ENCODE assay signal across 28 cellular contexts in genomic region chr6:111407686-111408085, GRCh38.
"Had no signal": no experiment of that assay in that cellular context is flagged by ENCODE, and none has a peak within 500 bp of the region (broad histone marks: within the 10 kb centered on the region; RNA-seq: fewer than 3 reads in every experiment).

No MANE protein-coding gene starts in this region.

- H2AFZ ChIP-seq: neural progenitor cell, parathyroid adenoma had no signal

- ATAC-seq: activated CD8-positive, alpha-beta T cell treated with anti-CD3 and anti-CD28 coated beads for 36 hours; activated T-cell treated with anti-CD3 and anti-CD28 coated beads, Interleukin-2, amount 50 U/mL, for 4 hours; left lung; stimulated activated naive CD8-positive, alpha-beta T cell treated with anti-CD3 and anti-CD28 coated beads, Interleukin-15, Interleukin-2, amounts not matched to agents 100 U/mL and 50 U/mL, for 24 hours; T-cell had no signal

- H3K27ac ChIP-seq: ascending aorta, brain microvascular endothelial cell, neural progenitor cell, parathyroid adenoma, psoas muscle, testis had no signal

- H3K4me3 Mint-ChIP-seq: activated B cell treated with CpG ODN at 0.5 μM for 24 hours; activated CD8-positive, alpha-beta T cell treated with anti-CD3 and anti-CD28 coated beads for 36 hours; activated naive CD8-positive, alpha-beta T cell; activated T-cell treated with anti-CD3 and anti-CD28 coated beads, Interleukin-2, amount 50 U/mL, for 4 hours; neural progenitor cell; T-cell; T-helper 2 cell treated with Interferon-gamma antibody and Interleukin-4, amounts not matched to agents 5 μg/mL and 100 μg/mL, for 36 hours had no signal

- H3K4me2 ChIP-seq: neural progenitor cell, smooth muscle cell had no signal

- H3K9me3 Mint-ChIP-seq: activated CD8-positive, alpha-beta T cell treated with anti-CD3 and anti-CD28 coated beads for 36 hours; activated T-cell treated with anti-CD3 and anti-CD28 coated beads, Interleukin-2, amount 50 U/mL, for 4 hours; activated T-helper 2 cell treated with anti-CD3 and anti-CD28 coated beads, Interferon-gamma antibody, Interleukin-2, Interleukin-4, amounts not matched to agents 10 μg/mL and 5 μg/mL and 100 μg/mL, durations not matched to agents 14 hours and 24 hours and 36 hours; T-cell had no signal

- H3K4me1 Mint-ChIP-seq: neural progenitor cell had no signal

- H3K9me3 ChIP-seq: ascending aorta, psoas muscle, testis had no signal

- H3K27me3 Mint-ChIP-seq: activated B cell treated with CpG ODN at 0.5 μM for 24 hours; activated CD8-positive, alpha-beta T cell treated with anti-CD3 and anti-CD28 coated beads for 36 hours; activated naive CD8-positive, alpha-beta T cell; T-cell had no signal

- H3K27me3 ChIP-seq: ascending aorta, brain microvascular endothelial cell, left lung, neural progenitor cell, testis had no signal

- DNase-seq: activated B cell treated with CpG ODN at 0.5 μM for 24 hours; activated CD4-positive, alpha-beta T cell treated with anti-CD3 and anti-CD28 coated beads, Interleukin-2, amount 50 U/mL, for 1 hour; activated CD8-positive, alpha-beta T cell treated with anti-CD3 and anti-CD28 coated beads for 36 hours; activated T-cell treated with anti-CD3 and anti-CD28 coated beads, Interleukin-2, amount 50 U/mL, for 4 hours; brain microvascular endothelial cell; cortex of kidney; head of caudate nucleus; hypothalamus; left lung; occipital lobe; psoas muscle; stimulated activated CD4-positive, alpha-beta T cell treated with anti-CD3 and anti-CD28 coated beads, Interleukin-1b, Interleukin-23, amount 100 ng/mL, for 48 hours; stimulated activated CD4-positive, alpha-beta T cell treated with anti-CD3 and anti-CD28 coated beads, Interleukin-4, amount 100 ng/mL, for 4 hours; stimulated activated CD8-positive, alpha-beta memory T cell treated with anti-CD3 and anti-CD28 coated beads, Interleukin-4, amount 100 ng/mL, for 48 hours; stimulated activated naive CD8-positive, alpha-beta T cell treated with anti-CD3 and anti-CD28 coated beads, Interleukin-15, Interleukin-2, amounts not matched to agents 100 U/mL and 50 U/mL, for 24 hours; T-cell; testis; trophoblast cell had no signal

- H3K4me3 ChIP-seq: ascending aorta, left lung, lung, neural progenitor cell, psoas muscle, smooth muscle cell, testis had no signal

- H3K9ac ChIP-seq: neural progenitor cell, parathyroid adenoma had no signal

- H3K27ac Mint-ChIP-seq: activated CD8-positive, alpha-beta T cell treated with anti-CD3 and anti-CD28 coated beads for 36 hours; activated naive CD8-positive, alpha-beta T cell; activated T-helper 2 cell treated with anti-CD3 and anti-CD28 coated beads, Interferon-gamma antibody, Interleukin-2, Interleukin-4, amounts not matched to agents 10 μg/mL and 5 μg/mL and 100 μg/mL, durations not matched to agents 14 hours and 24 hours and 36 hours; neural progenitor cell; T-helper 2 cell treated with Interferon-gamma antibody and Interleukin-4, amounts not matched to agents 5 μg/mL and 100 μg/mL, for 36 hours had no signal

- FAIRE-seq: endothelial cell of umbilical vein, urothelium cell line had no signal

- H3K36me3 ChIP-seq: brain microvascular endothelial cell had no signal

- H3K4me1 ChIP-seq: ascending aorta, neural progenitor cell, parathyroid adenoma, psoas muscle, testis had no signal

- H3K79me2 ChIP-seq: parathyroid adenoma had no signal
